2 cellular contexts compared by ENCODE assay signal in the genomic region with DNA sequence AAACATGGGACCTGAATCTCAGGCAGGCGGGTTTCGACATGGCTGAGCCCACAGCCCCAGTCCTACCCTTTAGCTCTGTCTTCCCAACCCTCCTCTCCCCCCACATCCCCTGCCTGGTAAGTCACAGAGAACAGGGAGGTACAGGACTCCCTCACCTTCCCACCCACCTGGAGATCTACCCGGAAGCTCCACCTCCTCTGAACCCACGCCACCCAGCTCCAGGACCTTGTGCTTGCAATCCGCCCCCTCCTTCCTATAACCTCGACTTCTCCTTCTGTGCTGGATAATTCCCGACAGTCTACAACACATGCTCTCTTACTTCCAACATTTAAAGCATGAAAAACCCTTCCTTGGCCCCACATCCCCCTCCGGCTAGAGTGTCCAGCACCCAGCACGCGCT.
A peak's percentile ranks its signal among the peaks of the same experiment; 100 is the strongest.
TF ChIP-seq lines count a peak whose summit lies in the region.

No MANE protein-coding gene starts in this region.

TF ChIP-seq in HepG2, 621 proteins besides CTCF, POLR2A, EP300 and RAD21:
- TF ChIP-seq ZNF572 (CRISPR knock-in tag; IDR thresholded peaks at IDR 0.05), result no peak
- TF ChIP-seq ZNF761 (CRISPR knock-in tag; conservative IDR thresholded peaks at IDR 0.05), result 0 out of 2 replicates have a peak, but pooled peaks have one; percentile 4
TF ChIP-seq in HepG2: peak in this region for 1.

TF ChIP-seq in IMR-90, 13 proteins besides CTCF, POLR2A, EP300 and RAD21:
- TF ChIP-seq CEBPB (IDR thresholded peaks at IDR 0.05; ENCODE audit: low read depth, low read length) (no peak), FOS (IDR thresholded peaks at IDR 0.05; ENCODE audit: low read depth, low read length) (no peak), MAFK (IDR thresholded peaks at IDR 0.05; ENCODE audit: low read depth, low read length) (no peak), SMC3 (IDR thresholded peaks at IDR 0.05; ENCODE audit: low read depth, low read length) (no peak), CHD1 (IDR thresholded peaks at IDR 0.05; ENCODE audit: low read depth, low read length) (no peak), RCOR1 (IDR thresholded peaks at IDR 0.05; ENCODE audit: insufficient replicate concordance, low read length) (no peak), NFE2L2 (IDR thresholded peaks at IDR 0.05; ENCODE audit: low read depth, low read length) (no peak), MXI1 (IDR thresholded peaks at IDR 0.05; ENCODE audit: borderline replicate concordance, low read depth, low read length) (no peak), RFX5 (IDR thresholded peaks at IDR 0.05; ENCODE audit: low read depth, low read length) (no peak), BHLHE40 (IDR thresholded peaks at IDR 0.05; ENCODE audit: low read depth, low read length) (no peak), MAZ (IDR thresholded peaks at IDR 0.05; ENCODE audit: borderline replicate concordance, low read depth, low read length) (no peak)
- TF ChIP-seq, protein P1, sequence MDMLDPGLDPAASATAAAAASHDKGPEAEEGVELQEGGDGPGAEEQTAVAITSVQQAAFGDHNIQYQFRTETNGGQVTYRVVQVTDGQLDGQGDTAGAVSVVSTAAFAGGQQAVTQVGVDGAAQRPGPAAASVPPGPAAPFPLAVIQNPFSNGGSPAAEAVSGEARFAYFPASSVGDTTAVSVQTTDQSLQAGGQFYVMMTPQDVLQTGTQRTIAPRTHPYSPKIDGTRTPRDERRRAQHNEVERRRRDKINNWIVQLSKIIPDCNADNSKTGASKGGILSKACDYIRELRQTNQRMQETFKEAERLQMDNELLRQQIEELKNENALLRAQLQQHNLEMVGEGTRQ (IDR thresholded peaks at IDR 0.05; ENCODE audit: low read depth, low read length), result no peak
- TF ChIP-seq, protein P2, sequence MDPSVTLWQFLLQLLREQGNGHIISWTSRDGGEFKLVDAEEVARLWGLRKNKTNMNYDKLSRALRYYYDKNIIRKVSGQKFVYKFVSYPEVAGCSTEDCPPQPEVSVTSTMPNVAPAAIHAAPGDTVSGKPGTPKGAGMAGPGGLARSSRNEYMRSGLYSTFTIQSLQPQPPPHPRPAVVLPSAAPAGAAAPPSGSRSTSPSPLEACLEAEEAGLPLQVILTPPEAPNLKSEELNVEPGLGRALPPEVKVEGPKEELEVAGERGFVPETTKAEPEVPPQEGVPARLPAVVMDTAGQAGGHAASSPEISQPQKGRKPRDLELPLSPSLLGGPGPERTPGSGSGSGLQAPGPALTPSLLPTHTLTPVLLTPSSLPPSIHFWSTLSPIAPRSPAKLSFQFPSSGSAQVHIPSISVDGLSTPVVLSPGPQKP (IDR thresholded peaks at IDR 0.05; ENCODE audit: borderline replicate concordance, low read depth, low read length), result no peak
TF ChIP-seq in IMR-90: peak in this region for 0.
